ENCODE assay signal across 11 cellular contexts in genomic region chr3:4583441-4583840, GRCh38.
DNase-seq lines count a peak whose midpoint lies in the region; ATAC-seq, FAIRE-seq and TF ChIP-seq lines count a peak whose summit lies in the region.
"Had no signal": no experiment of that assay in that cellular context is flagged by ENCODE, and none has a peak within 500 bp of the region (broad histone marks: within the 10 kb centered on the region; RNA-seq: fewer than 3 reads in every experiment).

No MANE protein-coding gene starts in this region.

- H3K27ac Mint-ChIP-seq in stimulated activated naive CD8-positive, alpha-beta T cell treated with anti-CD3 and anti-CD28 coated beads, Interleukin-15, Interleukin-2, amounts not matched to agents 100 ng/mL and 50 ng/mL, for 24 hours: no peak overlapping the region
- H3K27ac Mint-ChIP-seq in stimulated activated naive CD8-positive, alpha-beta T cell treated with anti-CD3 and anti-CD28 coated beads, Interleukin-15, amount 100 ng/mL, for 72 hours: no peak overlapping the region

- peak overlapping the region; percentile 24 for H3K4me3 Mint-ChIP-seq in stimulated activated naive CD8-positive, alpha-beta T cell treated with anti-CD3 and anti-CD28 coated beads, Interleukin-15, Interleukin-2, amounts not matched to agents 100 ng/mL and 50 ng/mL, for 24 hours
- H3K4me3 Mint-ChIP-seq in stimulated activated naive CD8-positive, alpha-beta T cell treated with anti-CD3 and anti-CD28 coated beads, Interleukin-15, amount 100 ng/mL, for 72 hours: no peak overlapping the region

- H3K27ac ChIP-seq in heart left ventricle (peak overlapping the region; percentile 40 to 84 (median 77)), osteoblast (ENCODE audit: low read depth, low read length) (peak overlapping the region; percentile 9), aorta (ENCODE audit: low read depth in 1 of 2, low read length in 2 of 2) (peak overlapping the region; percentile 95 to 98)
- H3K27ac ChIP-seq: brain microvascular endothelial cell had no signal

- peak overlapping the region; percentile 89 for H3K4me2 ChIP-seq in osteoblast (ENCODE audit: insufficient read depth, low read length)

- H3K27me3 ChIP-seq in heart left ventricle: no peaks in the 10 kb centered on the region
- no peaks in the 10 kb centered on the region for H3K27me3 ChIP-seq in osteoblast (ENCODE audit: insufficient read depth, low read length)
- H3K27me3 ChIP-seq in aorta (ENCODE audit: control insufficient read depth in 1 of 2, insufficient read depth in 2 of 2, low read length in 1 of 2): no peaks in the 10 kb centered on the region
- H3K27me3 ChIP-seq: brain microvascular endothelial cell had no signal

- H3K4me1 Mint-ChIP-seq in stimulated activated naive CD8-positive, alpha-beta T cell treated with anti-CD3 and anti-CD28 coated beads, Interleukin-15, Interleukin-2, amounts not matched to agents 100 ng/mL and 50 ng/mL, for 24 hours (ENCODE audit: low read depth): peaks cover 72% of the 10 kb centered on the region
- peaks cover 69% of the 10 kb centered on the region for H3K4me1 Mint-ChIP-seq in stimulated activated naive CD8-positive, alpha-beta T cell treated with anti-CD3 and anti-CD28 coated beads, Interleukin-15, amount 100 ng/mL, for 72 hours

- TF ChIP-seq POLR2A in heart left ventricle (IDR thresholded peaks at IDR 0.05): no peak

- intact Hi-C loops in heart left ventricle (cut with DNase I): loop anchor here in 8 of 10 donors (5.0 to 10.0 kb wide), 7 partner anchors 49 to 231 kb away; partner anchors contain the start of gene ITPR1 (in 7 of the 8)
- intact Hi-C loops in aorta (cut with DNase I): loop anchor here (2.0 to 10.0 kb wide), 5 partner anchors 49 to 233 kb away; partner anchors contain the start of gene ITPR1 (in 2 of the 2)

- H3K4me1 ChIP-seq in heart left ventricle (peaks cover 0 to 71% (median 57%) of the 10 kb centered on the region in 12 donors), osteoblast (ENCODE audit: insufficient read depth, low read length) (peaks cover 26% of the 10 kb centered on the region), aorta (ENCODE audit: control insufficient read depth in 1 of 2, insufficient read depth in 2 of 2, low read length in 2 of 2) (peaks cover 2 to 16% of the 10 kb centered on the region in 2 donors)

- no peaks in the 10 kb centered on the region for H3K36me3 ChIP-seq in heart left ventricle
- H3K36me3 ChIP-seq in osteoblast (ENCODE audit: insufficient read depth, low read length): no peaks in the 10 kb centered on the region
- no peaks in the 10 kb centered on the region for H3K36me3 ChIP-seq in aorta (ENCODE audit: control insufficient read depth in 1 of 2, insufficient read depth in 2 of 2, low read length in 1 of 2)
- H3K36me3 ChIP-seq: brain microvascular endothelial cell had no signal

- no peaks in the 10 kb centered on the region for H3K9me3 Mint-ChIP-seq in stimulated activated naive CD8-positive, alpha-beta T cell treated with anti-CD3 and anti-CD28 coated beads, Interleukin-15, Interleukin-2, amounts not matched to agents 100 ng/mL and 50 ng/mL, for 24 hours
- no peaks in the 10 kb centered on the region for H3K9me3 Mint-ChIP-seq in stimulated activated naive CD8-positive, alpha-beta T cell treated with anti-CD3 and anti-CD28 coated beads, Interleukin-15, amount 100 ng/mL, for 72 hours

- FAIRE-seq in D721Med (lab: Jason Lieb, UNC): no peak

- no peaks in the 10 kb centered on the region for H3K9me3 ChIP-seq in heart left ventricle
- H3K9me3 ChIP-seq in osteoblast (ENCODE audit: low read depth, low read length): no peaks in the 10 kb centered on the region
- H3K9me3 ChIP-seq in aorta (ENCODE audit: control insufficient read depth, low read length): no peaks in the 10 kb centered on the region

- no peaks in the 10 kb centered on the region for H3K79me2 ChIP-seq in osteoblast (ENCODE audit: insufficient read depth, low read length)

- H3K36me3 Mint-ChIP-seq in stimulated activated naive CD8-positive, alpha-beta T cell treated with anti-CD3 and anti-CD28 coated beads, Interleukin-15, Interleukin-2, amounts not matched to agents 100 ng/mL and 50 ng/mL, for 24 hours (ENCODE audit: low read depth): peaks cover 3% of the 10 kb centered on the region

- WGBS in heart left ventricle, 4 donors: 53 to 58% (median 53%) methylated on average over 5 of the region's 5 CpGs
- WGBS in aorta, 2 donors: 2 to 3% methylated on average over 5 of the region's 5 CpGs

- peak overlapping the region in 8 of 12 donors; percentile 2 to 45 (median 30) for H3K4me3 ChIP-seq in heart left ventricle
- H3K4me3 ChIP-seq in osteoblast (ENCODE audit: insufficient read depth, low read length): peak overlapping the region; percentile 8
- peak overlapping the region; percentile 20 to 35 for H3K4me3 ChIP-seq in aorta (ENCODE audit: low read length in 2 of 2)

- no peaks in the 10 kb centered on the region for H3K27me3 Mint-ChIP-seq in stimulated activated naive CD8-positive, alpha-beta T cell treated with anti-CD3 and anti-CD28 coated beads, Interleukin-15, Interleukin-2, amounts not matched to agents 100 ng/mL and 50 ng/mL, for 24 hours
- H3K27me3 Mint-ChIP-seq in stimulated activated naive CD8-positive, alpha-beta T cell treated with anti-CD3 and anti-CD28 coated beads, Interleukin-15, amount 100 ng/mL, for 72 hours: no peaks in the 10 kb centered on the region

- no peak for DNase-seq in stimulated activated naive CD8-positive, alpha-beta T cell treated with anti-CD3 and anti-CD28 coated beads, Interleukin-15, amount 100 ng/mL, for 72 hours
- DNase-seq in heart left ventricle: peak in 3 of 5 donors; percentile 19 to 32 (median 29)
- no peak for DNase-seq in osteoblast (ENCODE audit: insufficient read length, low spot score, missing footprints)
- DNase-seq in aorta: no peak
- DNase-seq in D721Med (ENCODE audit: insufficient read length, low spot score): no peak
- no peak for DNase-seq in HuH-7 (ENCODE audit: low spot score)
- DNase-seq: brain microvascular endothelial cell; KG1; stimulated activated CD8-positive, alpha-beta memory T cell treated with anti-CD3 and anti-CD28 coated beads, Interleukin-4, amount 100 ng/mL, for 48 hours had no signal

- no peaks in the 10 kb centered on the region for H4K20me1 ChIP-seq in osteoblast (ENCODE audit: insufficient read depth, low read length)

- peak overlapping the region; percentile 89 for H2AFZ ChIP-seq in osteoblast (ENCODE audit: low read length)

- TF ChIP-seq CTCF in heart left ventricle (IDR thresholded peaks at IDR 0.05) (no peak), osteoblast (IDR thresholded peaks at IDR 0.05; ENCODE audit: extremely low read depth, low read depth, low read length) (no peak), D721Med (IDR thresholded peaks at IDR 0.05; ENCODE audit: insufficient read depth, missing control alignments) (no peak)

- ATAC-seq in stimulated activated naive CD8-positive, alpha-beta T cell treated with anti-CD3 and anti-CD28 coated beads, Interleukin-15, amount 100 ng/mL, for 72 hours: no peak
- peak in 3 of 4 donors; percentile 14 to 64 (median 59) for ATAC-seq in heart left ventricle
- peak; percentile 62 for ATAC-seq in aorta (ENCODE audit: low FRiP score)
- no peak for ATAC-seq in GM21367 (IDR thresholded peaks at IDR 0.05; ENCODE audit: unreplicated experiment)

Comparison
In these comparisons a context has a peak if more than half of its experiments do, and no peak if none do; other contexts are left out.
1. ATAC-seq: peak in heart left ventricle (3 of 4) and aorta (single experiment); none in stimulated activated naive CD8-positive, alpha-beta T cell treated with anti-CD3 and anti-CD28 coated beads, Interleukin-15, amount 100 ng/mL, for 72 hours (single experiment) and GM21367 (single experiment).
2. DNase-seq: peak in heart left ventricle (3 of 5); none in stimulated activated naive CD8-positive, alpha-beta T cell treated with anti-CD3 and anti-CD28 coated beads, Interleukin-15, amount 100 ng/mL, for 72 hours (0 of 2), osteoblast (single experiment), aorta (0 of 2), D721Med (single experiment) and HuH-7 (single experiment).
3. H3K27ac ChIP-seq: peak in every context shown above with its lines; median percentile 96 in aorta; 77 in heart left ventricle; 9 in osteoblast.
4. Peak in every context shown above with its lines, with median percentiles within 50 percentile points of each other: H3K4me3 ChIP-seq.